Comparison of ENCODE assay signal across 21 cellular contexts in the genomic region with DNA sequence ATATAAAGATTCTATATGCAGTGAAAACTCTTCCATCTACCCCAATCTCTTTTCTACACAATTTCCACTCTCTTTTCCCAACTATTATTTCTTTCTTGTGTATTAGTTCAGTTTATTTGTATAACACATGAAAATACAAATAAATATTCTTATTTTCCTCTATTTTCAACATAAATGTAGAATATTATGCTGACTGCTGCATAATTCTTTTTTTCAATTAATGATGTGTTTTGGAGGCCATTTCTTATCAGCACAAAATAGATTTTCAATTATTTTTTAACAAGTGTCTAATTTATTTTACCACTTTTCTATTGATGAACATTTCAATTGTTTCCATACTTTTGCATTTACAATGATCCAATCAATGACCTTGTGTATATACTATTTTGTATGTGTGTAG.
DNase-seq lines count a peak whose midpoint lies in the region; ATAC-seq, FAIRE-seq and TF ChIP-seq lines count a peak whose summit lies in the region.
"Had no signal": no experiment of that assay in that cellular context is flagged by ENCODE, and none has a peak within 500 bp of the region (broad histone marks: within the 10 kb centered on the region; RNA-seq: fewer than 3 reads in every experiment).

No MANE protein-coding gene starts in this region.

- TF ChIP-seq EP300 in A549 (IDR thresholded peaks at IDR 0.05) (no peak), K562 (IDR thresholded peaks at IDR 0.05; ENCODE audit: low read length) (no peak)

- POLR2A ChIA-PET in A549 (lab: Yijun Ruan, JAX), result no interaction called here
- POLR2A ChIA-PET in K562 (lab: Yijun Ruan, JAX), result no interaction called here

- FAIRE-seq in A549 (lab: Jason Lieb, UNC) (no peak), G401.6 (lab: Jason Lieb, UNC) (peak; percentile 37), K562 (lab: Jason Lieb, UNC) (no peak)
- FAIRE-seq: A204.1, D721Med, GM12878, GM12892, GM18507 had no signal

- ATAC-seq in A549, result no peak
- ATAC-seq in K562, result no peak
- ATAC-seq in GM21423 (IDR thresholded peaks at IDR 0.05; ENCODE audit: unreplicated experiment), result no peak
- ATAC-seq: CD8-positive, alpha-beta T cell; GM12878 had no signal

- CTCF ChIA-PET in A549 (lab: Yijun Ruan, JAX) (no interaction called here), K562 (lab: Yijun Ruan, JAX; ENCODE audit: low intra/inter-chr PET ratio) (no interaction called here)

- no peak overlapping the region for H2AFZ ChIP-seq in K562 (ENCODE audit: low read depth, low read length)

- no peaks in the 10 kb centered on the region for H3K36me3 ChIP-seq in K562 (ENCODE audit: control insufficient read depth, insufficient read depth, low read length)
- H3K36me3 ChIP-seq: BLaER1 treated with 17β-estradiol and CSF1 and Interleukin-3, amounts not matched to agents 10 nM and 100 nM had no signal

- H3K4me1 ChIP-seq in A549 (no peaks in the 10 kb centered on the region), K562 (replicated peaks in 1 of 2; ENCODE audit: control insufficient read depth in 2 of 2, insufficient read depth in 2 of 2, low read length in 2 of 2) (no peaks in the 10 kb centered on the region)
- H3K4me1 ChIP-seq: BLaER1 treated with 17β-estradiol and CSF1 and Interleukin-3, amounts not matched to agents 10 nM and 100 nM; Caco-2 had no signal

- H3K9me3 ChIP-seq in A549 (no peaks in the 10 kb centered on the region), K562 (replicated peaks; ENCODE audit: control insufficient read depth, insufficient read depth, low read depth, low read length) (no peaks in the 10 kb centered on the region)
- H3K9me3 ChIP-seq: BLaER1 treated with 17β-estradiol and CSF1 and Interleukin-3, amounts not matched to agents 10 nM and 100 nM; Caco-2 had no signal

- no peaks in the 10 kb centered on the region for H3K9me1 ChIP-seq in K562 (ENCODE audit: control insufficient read depth, insufficient read depth, low read length)

- BruUV-seq in K562 (replicated peaks; lab: Mats Ljungman, UMichigan), result no TSS peak

- H3K27me3 ChIP-seq in K562 (ENCODE audit: control insufficient read depth in 2 of 2, insufficient read depth in 2 of 2, low read length in 2 of 2), result no peaks in the 10 kb centered on the region
- H3K27me3 ChIP-seq: BLaER1 treated with 17β-estradiol and CSF1 and Interleukin-3, amounts not matched to agents 10 nM and 100 nM had no signal

- H3K4me3 ChIP-seq in A549 (no peak overlapping the region), K562 (no peak overlapping the region)
- H3K4me3 ChIP-seq: BLaER1 treated with 17β-estradiol and CSF1 and Interleukin-3, amounts not matched to agents 10 nM and 100 nM; GM12878 had no signal

- no peak for DNase-seq in A549 (ENCODE audit: low read depth in 1 of 2, low spot score in 1 of 2)
- no peak for DNase-seq in K562 (ENCODE audit: extremely low read depth in 1 of 4, low spot score in 3 of 4)
- no peak for DNase-seq in activated CD4-positive, alpha-beta T cell treated with anti-CD3 and anti-CD28 coated beads, Interleukin-2, amount 50 U/mL, for 1 hour
- no peak for DNase-seq in SIG-M5 treated with dmso at 0.1 percent for 504 hours (lab: John Stamatoyannopoulos, UW; ENCODE audit: unreplicated experiment)
- DNase-seq: 8988T; AML-193; Caco-2; Calu3; CD4-positive, alpha-beta T cell; CD8-positive, alpha-beta T cell; DMS79 treated with DMSO at 0.1 percent for 48 hours; GDM1 had no signal

- H3K79me2 ChIP-seq in K562 (ENCODE audit: control insufficient read depth, insufficient read depth, low read length), result no peaks in the 10 kb centered on the region

- TF ChIP-seq POLR2A in A549 (IDR thresholded peaks at IDR 0.05; ENCODE audit: low read length) (no peak), K562 (conservative IDR thresholded peaks at IDR 0.05) (no peak)

- H4K20me1 ChIP-seq in K562 (replicated peaks; ENCODE audit: control insufficient read depth, insufficient read depth, low read length), result no peaks in the 10 kb centered on the region
- H4K20me1 ChIP-seq: BLaER1 treated with 17β-estradiol and CSF1 and Interleukin-3, amounts not matched to agents 10 nM and 100 nM had no signal

- TF ChIP-seq CTCF in A549 (IDR thresholded peaks at IDR 0.05), result no peak
- no peak for TF ChIP-seq CTCF in K562 (IDR thresholded peaks at IDR 0.05 in 2 of 3, conservative IDR thresholded peaks at IDR 0.05 in 1 of 3; ENCODE audit: insufficient read depth in 2 of 3, low read depth in 1 of 3, low read length in 3 of 3)

- intact Hi-C loops in K562 (cut with micrococcal nuclease), result no loop called here

- no peak for TF ChIP-seq RAD21 in A549 (conservative IDR thresholded peaks at IDR 0.05 in 1 of 2, IDR thresholded peaks at IDR 0.05 in 1 of 2)
- no peak for TF ChIP-seq RAD21 in K562 (CRISPR knock-in tag; conservative IDR thresholded peaks at IDR 0.05 in 1 of 2, IDR thresholded peaks at IDR 0.05 in 1 of 2)

- H3K9ac ChIP-seq in K562 (ENCODE audit: insufficient read depth in 1 of 2, low read depth in 2 of 2, low read length in 2 of 2), result no peak overlapping the region
- H3K9ac ChIP-seq: BLaER1 treated with 17β-estradiol and CSF1 and Interleukin-3, amounts not matched to agents 10 nM and 100 nM had no signal

- H3K27ac ChIP-seq in A549 (no peak overlapping the region), K562 (ENCODE audit: extremely low read depth, low read depth, low read length) (no peak overlapping the region)
- H3K27ac ChIP-seq: BLaER1 treated with 17β-estradiol and CSF1 and Interleukin-3, amounts not matched to agents 10 nM and 100 nM; C4-2B had no signal

- H3K4me2 ChIP-seq in A549 (no peak overlapping the region), K562 (ENCODE audit: insufficient read depth, low read length) (no peak overlapping the region)
- H3K4me2 ChIP-seq: BLaER1 treated with 17β-estradiol and CSF1 and Interleukin-3, amounts not matched to agents 10 nM and 100 nM had no signal

- in situ Hi-C loops in K562 (cut with MboI), result no loop called here

TF ChIP-seq in A549, 52 proteins besides CTCF, POLR2A, EP300 and RAD21:
- peak; percentile 34 for TF ChIP-seq MAFK (IDR thresholded peaks at IDR 0.05; ENCODE audit: partially characterized antibody)
- no peak for TF ChIP-seq RFX5 (IDR thresholded peaks at IDR 0.05)

TF ChIP-seq in K562, 482 proteins besides CTCF, POLR2A, EP300 and RAD21:
- TF ChIP-seq TEAD1 (CRISPR knock-in tag; IDR thresholded peaks at IDR 0.05) (no peak), ZNF121 (CRISPR knock-in tag; conservative IDR thresholded peaks at IDR 0.05) (no peak), MAFF (IDR thresholded peaks at IDR 0.05; ENCODE audit: low read length) (peak; percentile 17; the same call in 1 of the 2 replicates), ZFP1 (CRISPR knock-in tag; IDR thresholded peaks at IDR 0.05) (no peak), ZNF316 (IDR thresholded peaks at IDR 0.05) (peak; percentile 61), PCBP2 (IDR thresholded peaks at IDR 0.05; ENCODE audit: low read depth, low read length, poor library complexity, severe bottlenecking) (no peak), ZBTB1 (CRISPR knock-in tag; IDR thresholded peaks at IDR 0.05; ENCODE audit: borderline replicate concordance, low read depth) (no peak), ZNF311 (CRISPR knock-in tag; IDR thresholded peaks at IDR 0.05) (no peak), MAFG (tag; conservative IDR thresholded peaks at IDR 0.05) (peak; percentile 23; the same call in 1 of the 2 replicates), HMGN3 (IDR thresholded peaks at IDR 0.05; ENCODE audit: borderline replicate concordance, extremely low read depth, insufficient read length, low read depth, low read length) (no peak), TARDBP (IDR thresholded peaks at IDR 0.05) (no peak)
- TF ChIP-seq, protein P1, sequence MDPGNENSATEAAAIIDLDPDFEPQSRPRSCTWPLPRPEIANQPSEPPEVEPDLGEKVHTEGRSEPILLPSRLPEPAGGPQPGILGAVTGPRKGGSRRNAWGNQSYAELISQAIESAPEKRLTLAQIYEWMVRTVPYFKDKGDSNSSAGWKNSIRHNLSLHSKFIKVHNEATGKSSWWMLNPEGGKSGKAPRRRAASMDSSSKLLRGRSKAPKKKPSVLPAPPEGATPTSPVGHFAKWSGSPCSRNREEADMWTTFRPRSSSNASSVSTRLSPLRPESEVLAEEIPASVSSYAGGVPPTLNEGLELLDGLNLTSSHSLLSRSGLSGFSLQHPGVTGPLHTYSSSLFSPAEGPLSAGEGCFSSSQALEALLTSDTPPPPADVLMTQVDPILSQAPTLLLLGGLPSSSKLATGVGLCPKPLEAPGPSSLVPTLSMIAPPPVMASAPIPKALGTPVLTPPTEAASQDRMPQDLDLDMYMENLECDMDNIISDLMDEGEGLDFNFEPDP (CRISPR knock-in tag; IDR thresholded peaks at IDR 0.05), result no peak
TF ChIP-seq in K562: peak in this region for 3.
